ENCODE assay signal across 8 cellular contexts in the genomic region with DNA sequence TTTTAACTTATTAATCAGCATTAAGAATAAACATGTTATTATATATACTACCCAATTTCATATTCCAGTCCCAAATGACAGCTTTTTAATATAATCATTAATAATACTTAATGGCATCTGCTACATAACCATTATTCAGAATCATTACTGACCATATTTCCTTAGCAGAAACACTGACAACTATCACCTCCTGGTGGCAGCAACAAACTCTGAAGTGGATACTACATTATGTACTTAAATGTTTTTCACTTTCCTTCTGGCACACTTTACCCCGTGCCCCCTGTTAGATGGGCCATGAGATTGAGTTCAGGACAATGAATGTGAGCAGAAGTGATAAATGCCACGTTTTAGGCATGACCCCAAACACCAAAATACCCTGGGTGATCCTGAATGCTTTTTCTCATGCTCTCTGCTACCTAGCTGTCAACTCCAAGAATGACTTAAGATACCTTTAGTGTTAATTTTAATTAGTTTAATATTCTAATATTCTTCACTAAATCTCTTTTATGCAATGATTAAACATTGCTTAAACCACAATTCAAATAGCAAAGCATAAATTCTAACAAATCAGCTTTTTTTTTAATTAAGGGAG.
DNase-seq lines count a peak whose midpoint lies in the region; ATAC-seq and TF ChIP-seq lines count a peak whose summit lies in the region.

No MANE protein-coding gene starts in this region.

- no peaks in the 10 kb centered on the region for H3K36me3 ChIP-seq in IMR-90 (ENCODE audit: control insufficient read depth, insufficient read depth, low read length)

- H3K18ac ChIP-seq in IMR-90 (ENCODE audit: low read depth, low read length) = no peak overlapping the region

- H4K20me1 ChIP-seq in IMR-90 (ENCODE audit: insufficient read depth, low read length) = no peaks in the 10 kb centered on the region

- H3K9me1 ChIP-seq in IMR-90 (ENCODE audit: insufficient read depth, low read length) = peaks cover 3% of the 10 kb centered on the region; the same call in 1 of the 2 replicates

- no TSS peak for BruUV-seq in Calu3 (replicated peaks; lab: Mats Ljungman, UMichigan)
- no TSS peak for BruUV-seq in IMR-90 (replicated peaks; lab: Mats Ljungman, UMichigan)

- H3K4ac ChIP-seq in IMR-90 (ENCODE audit: low read depth, low read length) = no peak overlapping the region

- no peaks in the 10 kb centered on the region for H3K9me3 ChIP-seq in IMR-90 (ENCODE audit: control insufficient read depth, insufficient read depth, low read length)

- WGBS in IMR-90 (ENCODE audit: extremely low coverage in 2 of 2, insufficient read length in 1 of 2), 2 experiments = no CpG with 5 or more reads among the region's 2 CpGs

- H3K14ac ChIP-seq in IMR-90 (replicated peaks; ENCODE audit: low read depth, low read length) = no peak overlapping the region

- H2BK20ac ChIP-seq in IMR-90 (ENCODE audit: low read depth, low read length) = no peak overlapping the region

- H3K4me1 Mint-ChIP-seq in Calu3 (ENCODE audit: low read depth, unreplicated experiment) (no peaks in the 10 kb centered on the region), nephron progenitor cell (no peaks in the 10 kb centered on the region)
- H3K4me1 Mint-ChIP-seq in activated T-cell treated with anti-CD3 and anti-CD28 coated beads, Interleukin-2, amount 50 U/mL, for 24 hours (ENCODE audit: low read depth) = peaks cover 6% of the 10 kb centered on the region

- dilution Hi-C loops in IMR-90 (cut with HindIII; ENCODE audit: low sequenced_read_pairs, unreplicated experiment) = no loop called here

- no peak for TF ChIP-seq POLR2A in IMR-90 (IDR thresholded peaks at IDR 0.05; ENCODE audit: low read depth, low read length)

- H4K5ac ChIP-seq in IMR-90 (ENCODE audit: low read depth, low read length) = no peak overlapping the region

- H3K4me3 Mint-ChIP-seq in Calu3 (ENCODE audit: low read depth, unreplicated experiment) (no peak overlapping the region), nephron progenitor cell (no peak overlapping the region)
- H3K4me3 Mint-ChIP-seq in activated T-cell treated with anti-CD3 and anti-CD28 coated beads, Interleukin-2, amount 50 U/mL, for 24 hours = no peak overlapping the region

- H2BK120ac ChIP-seq in IMR-90 (ENCODE audit: low read depth, low read length) = no peak overlapping the region

- no peak overlapping the region for H2BK5ac ChIP-seq in IMR-90 (ENCODE audit: low read depth, low read length, poor library complexity, severe bottlenecking)

- peaks cover 3% of the 10 kb centered on the region for H3K9me3 Mint-ChIP-seq in Calu3 (ENCODE audit: low read depth, unreplicated experiment)
- peaks cover 25% of the 10 kb centered on the region for H3K9me3 Mint-ChIP-seq in nephron progenitor cell
- H3K9me3 Mint-ChIP-seq in activated T-cell treated with anti-CD3 and anti-CD28 coated beads, Interleukin-2, amount 50 U/mL, for 24 hours = peaks cover 2% of the 10 kb centered on the region

- H3K36me3 Mint-ChIP-seq in Calu3 (ENCODE audit: insufficient read depth, unreplicated experiment) = no peaks in the 10 kb centered on the region
- peaks cover 48% of the 10 kb centered on the region for H3K36me3 Mint-ChIP-seq in nephron progenitor cell (ENCODE audit: low read depth)
- peaks cover 66% of the 10 kb centered on the region for H3K36me3 Mint-ChIP-seq in activated T-cell treated with anti-CD3 and anti-CD28 coated beads, Interleukin-2, amount 50 U/mL, for 24 hours (ENCODE audit: low read depth)

- in situ Hi-C loops in IMR-90 (cut with MboI; ENCODE audit: low sequenced_read_pairs) = no loop called here
- in situ Hi-C loops in astrocyte of the cerebellum (cut with HindIII; ENCODE audit: low sequenced_read_pairs) = no loop called here

- H3K9ac ChIP-seq in IMR-90 (ENCODE audit: low read depth, low read length) = no peak overlapping the region

- no peak overlapping the region for H3K4me2 ChIP-seq in IMR-90 (ENCODE audit: low read depth, low read length)

- peak; percentile 41 for DNase-seq in Calu3
- peak; percentile 37 for DNase-seq in IMR-90
- DNase-seq in astrocyte of the cerebellum (ENCODE audit: low read depth) = no peak
- DNase-seq in nephron progenitor cell = no peak
- DNase-seq in activated T-cell treated with anti-CD3 and anti-CD28 coated beads, Interleukin-2, amount 50 U/mL, for 24 hours = no peak
- no peak for DNase-seq in inferior parietal cortex (ENCODE audit: extremely low spot score)
- no peak for DNase-seq in stimulated activated CD4-positive, alpha-beta T cell treated with anti-CD3 and anti-CD28 coated beads, Interleukin-4, amount 100 ng/mL, for 24 hours

- H3K56ac ChIP-seq in IMR-90 (ENCODE audit: extremely low read depth, insufficient read depth, low read length) = no peak overlapping the region

- peak; percentile 79 for ATAC-seq in GM19395 (IDR thresholded peaks at IDR 0.05; ENCODE audit: unreplicated experiment)
- peak; percentile 72 for ATAC-seq in IMR-90 (ENCODE audit: low read depth)

- no peak overlapping the region for H2AK9ac ChIP-seq in IMR-90 (replicated peaks; ENCODE audit: low read depth, low read length, poor library complexity)

- no peaks in the 10 kb centered on the region for H3K79me1 ChIP-seq in IMR-90 (ENCODE audit: low read depth in 1 of 2, low read length in 2 of 2)

- H4K8ac ChIP-seq in IMR-90 (ENCODE audit: low read depth in 2 of 2, low read length in 2 of 2) = no peak overlapping the region

- H3K4me1 ChIP-seq in IMR-90 (ENCODE audit: control insufficient read depth, insufficient read depth, low read length) = no peaks in the 10 kb centered on the region

- CTCF ChIA-PET in Calu3 (lab: Charles Lee) (no interaction called here), IMR-90 (lab: Yijun Ruan, JAX) (interaction anchor here (0.9 kb wide), 1 partner anchor 49 kb away, joined by 3 read pairs; no protein-coding TSS in a partner anchor)

- POLR2A ChIA-PET in IMR-90 (lab: Charles Lee; ENCODE audit: unreplicated experiment) = no interaction called here

- no peak overlapping the region for H4K91ac ChIP-seq in IMR-90 (ENCODE audit: insufficient read depth, low read depth, low read length)

- no peaks in the 10 kb centered on the region for H3K27me3 ChIP-seq in IMR-90 (ENCODE audit: control insufficient read depth, insufficient read depth, low read length)

- peak; percentile 34 for TF ChIP-seq RAD21 in IMR-90 (IDR thresholded peaks at IDR 0.05; ENCODE audit: low read length)

- no peak overlapping the region for H3K27ac ChIP-seq in IMR-90 (ENCODE audit: insufficient read depth, low read length)

- H3K4me3 ChIP-seq in IMR-90 (ENCODE audit: insufficient read depth, low read depth, low read length) (no peak overlapping the region), astrocyte of the cerebellum (ENCODE audit: low read depth, low read length) (no peak overlapping the region)

- peak; percentile 44 for TF ChIP-seq CTCF in Calu3 (IDR thresholded peaks at IDR 0.05; ENCODE audit: unreplicated experiment)
- peak; percentile 47 for TF ChIP-seq CTCF in IMR-90 (conservative IDR thresholded peaks at IDR 0.05; ENCODE audit: low read depth, low read length)
- TF ChIP-seq CTCF in astrocyte of the cerebellum (IDR thresholded peaks at IDR 0.05; ENCODE audit: low read depth, low read length, missing control alignments) = peak; percentile 57
- peak; percentile 19 for TF ChIP-seq CTCF in nephron progenitor cell (IDR thresholded peaks at IDR 0.05)

- no peak overlapping the region for H3K23ac ChIP-seq in IMR-90 (ENCODE audit: low read depth, low read length)

- H3K27ac Mint-ChIP-seq in Calu3 (ENCODE audit: unreplicated experiment) (no peak overlapping the region), nephron progenitor cell (no peak overlapping the region)
- H3K27ac Mint-ChIP-seq in activated T-cell treated with anti-CD3 and anti-CD28 coated beads, Interleukin-2, amount 50 U/mL, for 24 hours = no peak overlapping the region

- no peak overlapping the region for H2AK5ac ChIP-seq in IMR-90 (ENCODE audit: low read depth, low read length)

- no peak overlapping the region for H2BK15ac ChIP-seq in IMR-90 (ENCODE audit: low read depth, low read length)

- H2AFZ ChIP-seq in IMR-90 (replicated peaks; ENCODE audit: low read length, poor library complexity) = no peak overlapping the region

- H3K27me3 Mint-ChIP-seq in Calu3 (ENCODE audit: unreplicated experiment) (no peaks in the 10 kb centered on the region), nephron progenitor cell (ENCODE audit: low read depth, poor library complexity) (peaks cover 3% of the 10 kb centered on the region)
- no peaks in the 10 kb centered on the region for H3K27me3 Mint-ChIP-seq in activated T-cell treated with anti-CD3 and anti-CD28 coated beads, Interleukin-2, amount 50 U/mL, for 24 hours

- intact Hi-C loops in Calu3 (cut with micrococcal nuclease; ENCODE audit: unreplicated experiment) = loop anchor here (5.0 to 10.0 kb wide), 2 partner anchors 555 to 842 kb away; no protein-coding TSS in a partner anchor
- intact Hi-C loops in IMR-90 (cut with micrococcal nuclease) = loop anchor here (10.0 kb wide), 1 partner anchor 485 kb away; no protein-coding TSS in a partner anchor

TF ChIP-seq in IMR-90, 13 proteins besides CTCF, POLR2A, EP300 and RAD21:
- TF ChIP-seq SMC3 (IDR thresholded peaks at IDR 0.05; ENCODE audit: low read depth, low read length) (peak; percentile 27; the same call in 1 of the 2 replicates), USF2 (IDR thresholded peaks at IDR 0.05; ENCODE audit: low read depth, low read length) (no peak)

Comparison
In these comparisons a context has a peak if more than half of its experiments do, and no peak if none do; other contexts are left out.
1. DNase-seq: peak in Calu3 (single experiment) and IMR-90 (single experiment); none in astrocyte of the cerebellum (single experiment), nephron progenitor cell (single experiment), activated T-cell treated with anti-CD3 and anti-CD28 coated beads, Interleukin-2, amount 50 U/mL, for 24 hours (single experiment), inferior parietal cortex (single experiment) and stimulated activated CD4-positive, alpha-beta T cell treated with anti-CD3 and anti-CD28 coated beads, Interleukin-4, amount 100 ng/mL, for 24 hours (single experiment).
2. Peak in every context shown above with its lines, with median percentiles within 50 percentile points of each other: CTCF ChIP-seq.